Comparison of ENCODE assay signal across 15 cellular contexts in genomic region chr11:111081021-111081511, GRCh38.
DNase-seq lines count a peak whose midpoint lies in the region; ATAC-seq, FAIRE-seq and TF ChIP-seq lines count a peak whose summit lies in the region.
"Had no signal": no experiment of that assay in that cellular context is flagged by ENCODE, and none has a peak within 500 bp of the region (broad histone marks: within the 10 kb centered on the region; RNA-seq: fewer than 3 reads in every experiment).

No MANE protein-coding gene starts in this region.

- DNase-seq in GM12892 (ENCODE audit: insufficient read length) = no peak
- peak; percentile 56 for DNase-seq in NCI-H446 treated with DMSO at 0.1 percent for 48 hours (lab: John Stamatoyannopoulos, UW)
- peak; percentile 6 for DNase-seq in glomerular visceral epithelial cell (ENCODE audit: extremely low spot score)
- DNase-seq in posterior cingulate gyrus = peak in 6 of 10 donors; percentile 19 to 90 (median 42)
- no peak for DNase-seq in KBM-7
- no peak for DNase-seq in osteoblast (ENCODE audit: insufficient read length, low spot score, missing footprints)
- DNase-seq in mucosa of descending colon = no peak
- DNase-seq: activated CD4-positive, CD25-positive, alpha-beta regulatory T cell; activated gamma-delta T cell treated with Interleukin-2 at 50 U/mL for 16 hours; CD4-positive, alpha-beta memory T cell; foreskin fibroblast; stimulated activated CD4-positive, alpha-beta T cell treated with anti-CD3 and anti-CD28 coated beads, Interleukin-1b, Interleukin-23, amount 100 ng/mL, for 48 hours; T-cell had no signal

- intact Hi-C loops in posterior cingulate gyrus (cut with DNase I) (no loop called here), mucosa of descending colon (cut with DNase I, micrococcal nuclease) (no loop called here)

- no peak for ATAC-seq in mucosa of descending colon
- ATAC-seq: Panc1, T-cell had no signal

- no peaks in the 10 kb centered on the region for H3K79me2 ChIP-seq in osteoblast (ENCODE audit: insufficient read depth, low read length)

- H3K4me1 ChIP-seq in osteoblast (ENCODE audit: insufficient read depth, low read length) (no peaks in the 10 kb centered on the region), mucosa of descending colon (ENCODE audit: low read depth) (no peaks in the 10 kb centered on the region)

- H3K36me3 ChIP-seq in osteoblast (ENCODE audit: insufficient read depth, low read length) = no peaks in the 10 kb centered on the region
- H3K36me3 ChIP-seq in mucosa of descending colon (ENCODE audit: low read depth) = no peaks in the 10 kb centered on the region

- TF ChIP-seq CTCF in osteoblast (IDR thresholded peaks at IDR 0.05; ENCODE audit: extremely low read depth, low read depth, low read length) (no peak), mucosa of descending colon (IDR thresholded peaks at IDR 0.05) (no peak)

- no peak overlapping the region for H3K4me2 ChIP-seq in osteoblast (ENCODE audit: insufficient read depth, low read length)

- in situ Hi-C loops in KBM-7 (cut with MboI; ENCODE audit: low pct_unique_long_range_greater_than_20kb, low sequenced_read_pairs) = no loop called here

- H3K27me3 ChIP-seq in osteoblast (ENCODE audit: insufficient read depth, low read length) = no peaks in the 10 kb centered on the region

- no peak for TF ChIP-seq POLR2A in GM12892 (IDR thresholded peaks at IDR 0.05; ENCODE audit: low read depth, low read length)

- no peak overlapping the region for H3K27ac ChIP-seq in osteoblast (ENCODE audit: low read depth, low read length)

- FAIRE-seq in GM12892 (lab: Jason Lieb, UNC) = peak; percentile 53
- FAIRE-seq: G401.6 had no signal

- no peaks in the 10 kb centered on the region for H3K9me3 ChIP-seq in osteoblast (ENCODE audit: low read depth, low read length)
- no peaks in the 10 kb centered on the region for H3K9me3 ChIP-seq in mucosa of descending colon

- H4K20me1 ChIP-seq in osteoblast (ENCODE audit: insufficient read depth, low read length) = no peaks in the 10 kb centered on the region

- H2AFZ ChIP-seq in osteoblast (ENCODE audit: low read length) = no peak overlapping the region

- H3K4me3 ChIP-seq in osteoblast (ENCODE audit: insufficient read depth, low read length) = no peak overlapping the region
- no peak overlapping the region for H3K4me3 ChIP-seq in mucosa of descending colon

Comparison
In these comparisons a context has a peak if more than half of its experiments do, and no peak if none do; other contexts are left out.
1. DNase-seq: peak in NCI-H446 treated with DMSO at 0.1 percent for 48 hours (single experiment), glomerular visceral epithelial cell (single experiment) and posterior cingulate gyrus (6 of 10); none in GM12892 (single experiment), KBM-7 (single experiment), osteoblast (single experiment) and mucosa of descending colon (0 of 3).